ENCODE assay signal across 12 cellular contexts in the genomic region with DNA sequence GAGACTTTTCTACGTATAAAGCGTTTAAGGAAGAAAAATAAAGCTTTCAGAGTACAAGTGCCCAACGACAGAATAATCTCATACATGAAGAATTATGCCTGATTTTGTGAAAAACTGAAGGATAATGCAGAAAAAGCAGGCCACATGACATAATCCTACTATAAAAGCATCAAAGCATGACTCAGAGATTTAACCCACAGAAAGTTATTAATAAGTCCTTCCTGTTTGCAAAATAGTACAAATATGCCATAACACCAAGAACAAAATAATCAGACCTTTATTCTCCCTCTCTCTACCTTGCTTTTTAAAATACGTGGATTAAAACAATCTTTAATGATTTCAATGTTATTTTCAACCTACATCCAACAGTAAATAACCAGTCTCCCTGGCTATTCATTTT.
DNase-seq lines count a peak whose midpoint lies in the region; TF ChIP-seq lines count a peak whose summit lies in the region.
"Had no signal": no experiment of that assay in that cellular context is flagged by ENCODE, and none has a peak within 500 bp of the region (broad histone marks: within the 10 kb centered on the region; RNA-seq: fewer than 3 reads in every experiment).

No MANE protein-coding gene starts in this region.

- H3K36me3 ChIP-seq in adipocyte (ENCODE audit: control insufficient read depth, insufficient read depth, low read length, severe bottlenecking), result no peaks in the 10 kb centered on the region
- H3K36me3 ChIP-seq: brain microvascular endothelial cell had no signal

- DNase-seq in AG08395 (ENCODE audit: low spot score) (peak; percentile 20), HT-29 (ENCODE audit: low spot score) (peak; percentile 39), adipocyte (ENCODE audit: low read depth) (peak; percentile 18), fibroblast of villous mesenchyme (ENCODE audit: low read depth) (peak; percentile 60), NCI-H2081 treated with DMSO at 0.1 percent for 48 hours (lab: John Stamatoyannopoulos, UW) (no peak), HEK293T (ENCODE audit: extremely low spot score) (no peak), coronary artery (ENCODE audit: low spot score) (no peak)
- no peak for DNase-seq in stimulated activated CD4-positive, alpha-beta T cell treated with anti-CD3 and anti-CD28 coated beads, Interleukin-4, amount 100 ng/mL, for 24 hours
- DNase-seq: activated CD4-positive, alpha-beta T cell treated with anti-CD3 and anti-CD28 coated beads for 36 hours; brain microvascular endothelial cell; NCI-H2029 treated with DMSO at 0.1 percent for 48 hours; NCI-H82 had no signal

- H3K27ac ChIP-seq in coronary artery, result no peak overlapping the region
- H3K27ac ChIP-seq: brain microvascular endothelial cell had no signal

- peaks cover 31% of the 10 kb centered on the region for H3K4me1 ChIP-seq in adipocyte (ENCODE audit: control insufficient read depth, insufficient read depth, low read length)

- H3K9ac ChIP-seq in adipocyte (ENCODE audit: low read length), result no peak overlapping the region

- no peaks in the 10 kb centered on the region for H3K9me3 ChIP-seq in adipocyte (ENCODE audit: control insufficient read depth, low read length)

- H3K27me3 ChIP-seq in adipocyte (replicated peaks; ENCODE audit: control insufficient read depth, insufficient read depth, low read length), result no peaks in the 10 kb centered on the region
- H3K27me3 ChIP-seq: brain microvascular endothelial cell had no signal

- POLR2A ChIA-PET in HEK293T (lab: Yijun Ruan, JAX), result interaction anchor here (1.7 kb wide), 1 partner anchor 118 kb away, joined by 6 read pairs; a partner anchor contains a TSS

- no peak for TF ChIP-seq CTCF in fibroblast of villous mesenchyme (IDR thresholded peaks at IDR 0.05; ENCODE audit: insufficient read depth, low read depth, low read length)
- TF ChIP-seq CTCF in coronary artery (IDR thresholded peaks at IDR 0.05), result no peak

- CTCF ChIA-PET in HEK293T (lab: Yijun Ruan, JAX), result interaction anchor here (0.6 to 1.2 kb wide), 3 partner anchors 118 to 319 kb away, joined by 3 to 7 read pairs (median 3); no protein-coding TSS in a partner anchor

- no peak overlapping the region for H3K4me3 ChIP-seq in adipocyte (ENCODE audit: low read length)
- no peak overlapping the region for H3K4me3 ChIP-seq in fibroblast of villous mesenchyme (ENCODE audit: low read depth, low read length)
- no peak overlapping the region for H3K4me3 ChIP-seq in coronary artery

TF ChIP-seq in HEK293T, 16 proteins besides CTCF, POLR2A, EP300 and RAD21:
- TF ChIP-seq ELF4 (IDR thresholded peaks at IDR 0.05) (no peak), TARDBP (IDR thresholded peaks at IDR 0.05) (no peak), FOXA1 (IDR thresholded peaks at IDR 0.05) (no peak), SUZ12 (IDR thresholded peaks at IDR 0.05) (no peak), ARNT (IDR thresholded peaks at IDR 0.05) (no peak), ZNF384 (IDR thresholded peaks at IDR 0.05) (no peak), FOXK2 (IDR thresholded peaks at IDR 0.05) (no peak), L3MBTL2 (conservative IDR thresholded peaks at IDR 0.05) (no peak), BHLHE40 (IDR thresholded peaks at IDR 0.05; ENCODE audit: borderline replicate concordance) (no peak), NFRKB (IDR thresholded peaks at IDR 0.05) (no peak), HDGF (IDR thresholded peaks at IDR 0.05; ENCODE audit: borderline replicate concordance) (no peak), LEF1 (IDR thresholded peaks at IDR 0.05; ENCODE audit: borderline replicate concordance) (no peak), FOXM1 (IDR thresholded peaks at IDR 0.05; ENCODE audit: borderline replicate concordance) (no peak)
- TF ChIP-seq, protein P1, sequence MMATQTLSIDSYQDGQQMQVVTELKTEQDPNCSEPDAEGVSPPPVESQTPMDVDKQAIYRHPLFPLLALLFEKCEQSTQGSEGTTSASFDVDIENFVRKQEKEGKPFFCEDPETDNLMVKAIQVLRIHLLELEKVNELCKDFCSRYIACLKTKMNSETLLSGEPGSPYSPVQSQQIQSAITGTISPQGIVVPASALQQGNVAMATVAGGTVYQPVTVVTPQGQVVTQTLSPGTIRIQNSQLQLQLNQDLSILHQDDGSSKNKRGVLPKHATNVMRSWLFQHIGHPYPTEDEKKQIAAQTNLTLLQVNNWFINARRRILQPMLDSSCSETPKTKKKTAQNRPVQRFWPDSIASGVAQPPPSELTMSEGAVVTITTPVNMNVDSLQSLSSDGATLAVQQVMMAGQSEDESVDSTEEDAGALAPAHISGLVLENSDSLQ (IDR thresholded peaks at IDR 0.05), result no peak
TF ChIP-seq in HEK293T: peak in this region for 0.

Comparison
In these comparisons a context has a peak if more than half of its experiments do, and no peak if none do; other contexts are left out.
1. DNase-seq: peak in AG08395 (single experiment), HT-29 (single experiment), adipocyte (single experiment) and fibroblast of villous mesenchyme (single experiment); none in NCI-H2081 treated with DMSO at 0.1 percent for 48 hours (single experiment), HEK293T (single experiment), stimulated activated CD4-positive, alpha-beta T cell treated with anti-CD3 and anti-CD28 coated beads, Interleukin-4, amount 100 ng/mL, for 24 hours (single experiment) and coronary artery (single experiment).